In genomic region chr2:170911314-170911889, GRCh38 we compare ENCODE assay signal across 23 cellular contexts.
"Had no signal": no experiment of that assay in that cellular context is flagged by ENCODE, and none has a peak within 500 bp of the region (broad histone marks: within the 10 kb centered on the region; RNA-seq: fewer than 3 reads in every experiment).

No MANE protein-coding gene starts in this region.

- H3K36me3 ChIP-seq: esophagus muscularis mucosa, heart right ventricle, left lung, lower lobe of right lung had no signal

- FAIRE-seq: colon, endothelial cell of umbilical vein, frontal cortex, islet of Langerhans, keratinocyte had no signal

- H3K27ac ChIP-seq: coronary artery, dorsolateral prefrontal cortex, esophagus muscularis mucosa, foreskin keratinocyte, heart right ventricle, left lung, lower lobe of right lung had no signal

- H3K27me3 ChIP-seq: dorsolateral prefrontal cortex, esophagus muscularis mucosa, foreskin keratinocyte, heart right ventricle, left lung had no signal

- H3K4me1 ChIP-seq: esophagus muscularis mucosa, foreskin keratinocyte, heart right ventricle, left lung, lower lobe of right lung had no signal

- DNase-seq: dermis blood vessel endothelial cell; dorsolateral prefrontal cortex; effector CD4-positive, alpha-beta T cell; effector memory CD4-positive, alpha-beta T cell; foreskin keratinocyte; glutamatergic neuron; head of caudate nucleus; heart right ventricle; hippocampal formation; left cardiac atrium; left lung; left ventricle myocardium superior; lower lobe of right lung; mesenchymal stem cell; mucosa of descending colon; naive B cell had no signal

- H3K4me3 ChIP-seq: coronary artery, dorsolateral prefrontal cortex, esophagus muscularis mucosa, heart right ventricle, left lung, lower lobe of right lung, mucosa of descending colon had no signal

- ATAC-seq: foreskin keratinocyte, heart right ventricle, left cardiac atrium, left lung, left ventricle myocardium superior, lower lobe of right lung, mucosa of descending colon had no signal
